11 cellular contexts compared by ENCODE assay signal in the genomic region with DNA sequence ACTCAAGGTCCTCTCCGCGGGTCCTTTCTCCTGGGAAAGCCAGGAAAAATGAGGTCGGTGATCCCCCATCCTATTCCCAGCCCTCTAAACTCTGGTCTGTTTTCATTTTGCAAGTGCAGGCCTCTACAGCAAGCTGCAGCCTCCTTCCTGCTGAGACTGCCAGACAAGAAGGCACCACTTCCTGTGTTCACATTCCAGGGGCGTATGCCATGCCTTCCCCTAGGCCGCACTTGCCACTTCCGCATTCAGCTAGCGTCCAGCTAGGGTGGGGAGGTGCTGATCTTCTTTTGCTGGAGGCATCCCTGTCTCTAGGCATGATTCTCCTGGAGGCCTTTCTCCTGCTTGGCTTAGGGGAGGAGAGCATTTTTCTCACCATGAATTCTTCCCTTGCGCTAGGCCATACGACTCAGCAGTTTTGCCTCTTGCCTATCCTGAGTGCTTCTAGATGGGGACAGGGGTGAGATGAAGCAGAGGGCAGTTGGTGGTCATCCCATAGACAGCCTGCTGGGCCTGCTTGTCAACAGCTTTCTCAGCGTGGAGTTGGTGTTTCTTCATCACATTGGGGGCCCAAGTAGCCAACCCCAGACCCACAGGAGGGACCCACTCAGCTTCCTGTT.
DNase-seq lines count a peak whose midpoint lies in the region; ATAC-seq and TF ChIP-seq lines count a peak whose summit lies in the region.
"Had no signal": no experiment of that assay in that cellular context is flagged by ENCODE, and none has a peak within 500 bp of the region (broad histone marks: within the 10 kb centered on the region; RNA-seq: fewer than 3 reads in every experiment).

No MANE protein-coding gene starts in this region.

- H3K4me1 Mint-ChIP-seq in chondrocyte (ENCODE audit: low read depth) (peaks cover 11% of the 10 kb centered on the region), mesothelial cell of epicardium (peaks cover 80% of the 10 kb centered on the region)

- no peak overlapping the region for H3K27ac ChIP-seq in DND-41 (ENCODE audit: low read length)
- H3K27ac ChIP-seq: body of pancreas had no signal

- ATAC-seq in DND-41 (ENCODE audit: insufficient read depth, low read depth) (peak; percentile 54; the same call in 2 of the 3 replicates), GM18502 (IDR thresholded peaks at IDR 0.05; ENCODE audit: poor library complexity, unreplicated experiment) (no peak), GM18517 (IDR thresholded peaks at IDR 0.05; ENCODE audit: unreplicated experiment) (no peak)
- ATAC-seq: body of pancreas had no signal

- H3K36me3 ChIP-seq in DND-41 (ENCODE audit: insufficient read depth, low read length), result no peaks in the 10 kb centered on the region

- H2AFZ ChIP-seq in DND-41 (ENCODE audit: low read depth, low read length), result no peak overlapping the region

- H3K4me1 ChIP-seq in DND-41 (ENCODE audit: insufficient read depth, low read length), result peaks cover 6% of the 10 kb centered on the region; the same call in 1 of the 2 replicates
- H3K4me1 ChIP-seq: body of pancreas had no signal

- H3K9me3 ChIP-seq in DND-41 (ENCODE audit: insufficient read depth, low read length, severe bottlenecking), result no peaks in the 10 kb centered on the region
- H3K9me3 ChIP-seq: body of pancreas had no signal

- H4K20me1 ChIP-seq in DND-41 (ENCODE audit: insufficient read depth, low read length), result no peaks in the 10 kb centered on the region

- H3K9me3 Mint-ChIP-seq in chondrocyte (ENCODE audit: low read depth), result no peaks in the 10 kb centered on the region
- H3K9me3 Mint-ChIP-seq in mesothelial cell of epicardium, result no peaks in the 10 kb centered on the region

- H3K36me3 Mint-ChIP-seq in chondrocyte (ENCODE audit: low read depth) (no peaks in the 10 kb centered on the region), mesothelial cell of epicardium (no peaks in the 10 kb centered on the region)

- no peak overlapping the region for H3K9ac ChIP-seq in DND-41 (ENCODE audit: low read depth, low read length)

- DNase-seq in DND-41, result no peak
- peak; percentile 74 for DNase-seq in M059J (ENCODE audit: low read depth)
- no peak for DNase-seq in chondrocyte (ENCODE audit: low spot score)
- no peak for DNase-seq in mesothelial cell of epicardium (ENCODE audit: low spot score in 2 of 2, unreplicated experiment in 2 of 2)
- DNase-seq in COLO829 (ENCODE audit: low spot score), result no peak
- DNase-seq in HPDE6-E6E7 (ENCODE audit: extremely low spot score), result no peak
- DNase-seq: MM.1S; stimulated activated naive CD4-positive, alpha-beta T cell treated with Interleukin-2 at 50 U/mL for 16 hours had no signal

- H3K4me3 Mint-ChIP-seq in chondrocyte (ENCODE audit: unreplicated experiment) (no peak overlapping the region), mesothelial cell of epicardium (no peak overlapping the region)

- no peaks in the 10 kb centered on the region for H3K79me2 ChIP-seq in DND-41 (ENCODE audit: insufficient read depth, low read length)

- H3K4me3 ChIP-seq in DND-41 (ENCODE audit: low read depth in 1 of 2, low read length in 2 of 2), result no peak overlapping the region
- H3K4me3 ChIP-seq: body of pancreas had no signal

- H3K27me3 Mint-ChIP-seq in chondrocyte (ENCODE audit: low read depth) (peaks cover 20% of the 10 kb centered on the region), mesothelial cell of epicardium (ENCODE audit: low read depth) (no peaks in the 10 kb centered on the region)

- H3K27ac Mint-ChIP-seq in chondrocyte (ENCODE audit: unreplicated experiment) (peak overlapping the region; percentile 57), mesothelial cell of epicardium (peak overlapping the region; percentile 89)

- peaks cover 12% of the 10 kb centered on the region for H3K27me3 ChIP-seq in DND-41 (ENCODE audit: insufficient read depth, low read length, poor library complexity)
- H3K27me3 ChIP-seq: body of pancreas had no signal

- no peak for TF ChIP-seq CTCF in DND-41 (IDR thresholded peaks at IDR 0.05; ENCODE audit: borderline replicate concordance, extremely low read depth, low read length, poor library complexity, severe bottlenecking)
- TF ChIP-seq CTCF in chondrocyte (IDR thresholded peaks at IDR 0.05), result peak; percentile 7
- TF ChIP-seq CTCF in mesothelial cell of epicardium (IDR thresholded peaks at IDR 0.05; ENCODE audit: unreplicated experiment), result no peak

- H3K4me2 ChIP-seq in DND-41 (ENCODE audit: insufficient read depth, low read length), result no peak overlapping the region
